Comparison of ENCODE assay signal across 8 cellular contexts in genomic region chr6:125747589-125748533, GRCh38. TPM values are rescaled to one million over a fixed set of nuclear protein-coding genes. Genes with fewer than 3 reads are reported as not detected.
A peak's percentile ranks its signal among the peaks of the same experiment; 100 is the strongest.
DNase-seq lines count a peak whose midpoint lies in the region; ATAC-seq and TF ChIP-seq lines count a peak whose summit lies in the region.

No MANE protein-coding gene starts in this region.

- intact Hi-C loops in esophagus squamous epithelium (cut with DNase I): no loop called here
- intact Hi-C loops in naive thymus-derived CD4-positive, alpha-beta T cell (cut with micrococcal nuclease): loop anchor here (1.0 to 10.0 kb wide), 8 partner anchors 32 to 1769 kb away; partner anchors contain the start of genes MTCL3 (in 2 of the 2), ECHDC1 (in 1 of the 2), HINT3 (in 1 of the 2) and NCOA7 (in 1 of the 2)

- no peaks in the 10 kb centered on the region for H3K9me3 Mint-ChIP-seq in activated CD8-positive, alpha-beta memory T cell treated with anti-CD3 and anti-CD28 coated beads, Interleukin-2, amount 10 ng/mL, durations not matched to agents 7 days and 5 days (ENCODE audit: low read depth)
- H3K9me3 Mint-ChIP-seq in naive thymus-derived CD4-positive, alpha-beta T cell: peaks cover 0 to 2% (median 0%) of the 10 kb centered on the region in 11 donors

- H3K9me3 ChIP-seq in DOHH2 (ENCODE audit: control insufficient read depth, insufficient read depth, low read length) (no peaks in the 10 kb centered on the region), esophagus squamous epithelium (no peaks in the 10 kb centered on the region)
- no peaks in the 10 kb centered on the region for H3K9me3 ChIP-seq in naive thymus-derived CD4-positive, alpha-beta T cell (ENCODE audit: control insufficient read depth in 2 of 3, low read length in 3 of 3)

- peaks cover 4% of the 10 kb centered on the region for H3K36me3 Mint-ChIP-seq in activated CD8-positive, alpha-beta memory T cell treated with anti-CD3 and anti-CD28 coated beads, Interleukin-2, amount 10 ng/mL, durations not matched to agents 7 days and 5 days
- no peaks in the 10 kb centered on the region for H3K36me3 Mint-ChIP-seq in naive thymus-derived CD4-positive, alpha-beta T cell

- H3K4me3 ChIP-seq in DOHH2 (ENCODE audit: low read length) (peak overlapping the region; percentile 88), esophagus squamous epithelium (peak overlapping the region; percentile 64 to 73 (median 68)), urinary bladder (ENCODE audit: low read depth, low read length) (peak overlapping the region; percentile 76)
- peak overlapping the region; percentile 72 for H3K4me3 ChIP-seq in naive thymus-derived CD4-positive, alpha-beta T cell (ENCODE audit: low read length)

- H3K27ac ChIP-seq in DOHH2 (ENCODE audit: low read depth, low read length): peak overlapping the region; percentile 40
- peak overlapping the region; percentile 84 to 91 (median 88) for H3K27ac ChIP-seq in esophagus squamous epithelium
- peak overlapping the region; percentile 47 for H3K27ac ChIP-seq in naive thymus-derived CD4-positive, alpha-beta T cell (ENCODE audit: low read depth, low read length)
- H3K27ac ChIP-seq in urinary bladder (ENCODE audit: low read depth): peak overlapping the region; percentile 14

- no peaks in the 10 kb centered on the region; the same call in 1 of the 2 replicates for H3K36me3 ChIP-seq in DOHH2 (ENCODE audit: control insufficient read depth, low read length)
- H3K36me3 ChIP-seq in esophagus squamous epithelium: no peaks in the 10 kb centered on the region
- no peaks in the 10 kb centered on the region for H3K36me3 ChIP-seq in naive thymus-derived CD4-positive, alpha-beta T cell (ENCODE audit: control insufficient read depth in 2 of 3, insufficient read depth in 3 of 3, low read length in 3 of 3)
- no peaks in the 10 kb centered on the region for H3K36me3 ChIP-seq in urinary bladder (ENCODE audit: insufficient read depth)

- peak overlapping the region; percentile 82 for H3K4me3 Mint-ChIP-seq in activated CD8-positive, alpha-beta memory T cell treated with anti-CD3 and anti-CD28 coated beads, Interleukin-2, amount 10 ng/mL, durations not matched to agents 7 days and 5 days
- H3K4me3 Mint-ChIP-seq in naive thymus-derived CD4-positive, alpha-beta T cell: peak overlapping the region; percentile 86 to 99 (median 91)

- peaks cover 3% of the 10 kb centered on the region; the same call in 1 of the 2 replicates for H3K79me2 ChIP-seq in DOHH2 (ENCODE audit: control insufficient read depth, low read length)

- TF ChIP-seq CTCF in DOHH2 (IDR thresholded peaks at IDR 0.05; ENCODE audit: low read depth, low read length, poor library complexity, severe bottlenecking) (no peak), esophagus squamous epithelium (IDR thresholded peaks at IDR 0.05) (no peak), GM10266 (IDR thresholded peaks at IDR 0.05; ENCODE audit: control insufficient read depth, insufficient read depth, low read depth, missing control alignments) (no peak)

- DNase-seq in NCI-H1105 (lab: John Stamatoyannopoulos, UW): peak; percentile 87
- DNase-seq in activated CD8-positive, alpha-beta memory T cell treated with anti-CD3 and anti-CD28 coated beads, Interleukin-2, amount 10 ng/mL, durations not matched to agents 7 days and 5 days: peak; percentile 48
- DNase-seq in esophagus squamous epithelium (lab: John Stamatoyannopoulos, UW): no peak
- peak; percentile 21 to 42 (median 32) for DNase-seq in naive thymus-derived CD4-positive, alpha-beta T cell
- DNase-seq in GM10266 (ENCODE audit: extremely low spot score): no peak
- DNase-seq in superior temporal gyrus (ENCODE audit: extremely low spot score): no peak

- POLR2A ChIA-PET in naive thymus-derived CD4-positive, alpha-beta T cell (lab: Charles Lee): interaction anchor here (0.9 to 3.0 kb wide), 4 partner anchors 13 to 445 kb away, joined by 3 to 19 read pairs (median 14); partner anchors contain the start of genes HDDC2 and NCOA7

- H4K20me1 ChIP-seq in DOHH2 (ENCODE audit: control insufficient read depth, insufficient read depth, low read depth, low read length): no peaks in the 10 kb centered on the region

- CTCF ChIA-PET in activated CD8-positive, alpha-beta memory T cell treated with anti-CD3 and anti-CD28 coated beads, Interleukin-2, amount 10 ng/mL, durations not matched to agents 7 days and 5 days (lab: Charles Lee): interaction anchor here (0.9 to 1.5 kb wide), 4 partner anchors 208 to 447 kb away, joined by 3 to 4 read pairs (median 3); partner anchors contain the start of gene HDDC2
- CTCF ChIA-PET in naive thymus-derived CD4-positive, alpha-beta T cell (lab: Charles Lee): interaction anchor here (1.3 to 1.5 kb wide), 2 partner anchors 33 to 43 kb away, joined by 4 to 5 read pairs; partner anchors contain the start of gene NCOA7

- TF ChIP-seq POLR2A in esophagus squamous epithelium (IDR thresholded peaks at IDR 0.05): peak in 1 of 4 donors; percentile 9

- peaks cover 15% of the 10 kb centered on the region for H3F3A ChIP-seq in DOHH2 (ENCODE audit: control insufficient read depth, insufficient read depth)

- H3K27ac Mint-ChIP-seq in activated CD8-positive, alpha-beta memory T cell treated with anti-CD3 and anti-CD28 coated beads, Interleukin-2, amount 10 ng/mL, durations not matched to agents 7 days and 5 days: no peak overlapping the region
- H3K27ac Mint-ChIP-seq in naive thymus-derived CD4-positive, alpha-beta T cell: peak overlapping the region in 7 of 9 donors; percentile 58 to 98 (median 91)

- peak; percentile 9 for ATAC-seq in activated CD8-positive, alpha-beta memory T cell treated with anti-CD3 and anti-CD28 coated beads, Interleukin-2, amount 10 ng/mL, durations not matched to agents 7 days and 5 days
- no peak for ATAC-seq in naive thymus-derived CD4-positive, alpha-beta T cell

- WGBS in esophagus squamous epithelium, 2 donors: 0 to 1% methylated on average over 28 to 31 of the region's 85 CpGs
- WGBS in urinary bladder: 2% methylated on average over 85 of the region's 85 CpGs

- H3K27me3 Mint-ChIP-seq in activated CD8-positive, alpha-beta memory T cell treated with anti-CD3 and anti-CD28 coated beads, Interleukin-2, amount 10 ng/mL, durations not matched to agents 7 days and 5 days: peaks cover 79% of the 10 kb centered on the region
- peaks cover 19 to 80% (median 53%) of the 10 kb centered on the region in 5 donors for H3K27me3 Mint-ChIP-seq in naive thymus-derived CD4-positive, alpha-beta T cell

- no peaks in the 10 kb centered on the region for H3K9me2 ChIP-seq in DOHH2 (replicated peaks; ENCODE audit: control insufficient read depth, low read length)

- H3K27me3 ChIP-seq in DOHH2 (ENCODE audit: control insufficient read depth, low read length): peaks cover 62% of the 10 kb centered on the region
- peaks cover 0 to 90% (median 12%) of the 10 kb centered on the region in 4 donors for H3K27me3 ChIP-seq in esophagus squamous epithelium
- peaks cover 14 to 19% of the 10 kb centered on the region in 2 donors for H3K27me3 ChIP-seq in naive thymus-derived CD4-positive, alpha-beta T cell (ENCODE audit: control insufficient read depth in 2 of 2, insufficient read depth in 2 of 2, low read length in 2 of 2)

- H3K4me1 Mint-ChIP-seq in activated CD8-positive, alpha-beta memory T cell treated with anti-CD3 and anti-CD28 coated beads, Interleukin-2, amount 10 ng/mL, durations not matched to agents 7 days and 5 days: peaks cover 40% of the 10 kb centered on the region
- peaks cover 26 to 50% (median 35%) of the 10 kb centered on the region in 7 donors for H3K4me1 Mint-ChIP-seq in naive thymus-derived CD4-positive, alpha-beta T cell

- peak overlapping the region; percentile 93 for H3K4me2 ChIP-seq in DOHH2 (ENCODE audit: low read length)

- H3K4me1 ChIP-seq in DOHH2 (ENCODE audit: control insufficient read depth, low read length) (peaks cover 60% of the 10 kb centered on the region), esophagus squamous epithelium (peaks cover 9 to 49% (median 13%) of the 10 kb centered on the region in 3 donors), urinary bladder (ENCODE audit: insufficient read depth) (no peaks in the 10 kb centered on the region)
- H3K4me1 ChIP-seq in naive thymus-derived CD4-positive, alpha-beta T cell (ENCODE audit: control insufficient read depth in 2 of 2, insufficient read depth in 2 of 2, low read length in 2 of 2): peaks cover 24 to 34% of the 10 kb centered on the region in 2 donors

RNA-seq across cellular contexts. Expression of gene HEY2, which starts 1.6 kb away (rescaled TPM):
- total RNA-seq in activated CD8-positive, alpha-beta memory T cell treated with anti-CD3 and anti-CD28 coated beads, Interleukin-2, amount 10 ng/mL, durations not matched to agents 7 days and 5 days: not detected
- total RNA-seq in esophagus squamous epithelium: 1 to 10 TPM in 2 of 4 donors, under 1 TPM in 1, not detected in 1; 0.61 to 2.8 (median 1.3) TPM
- total RNA-seq in naive thymus-derived CD4-positive, alpha-beta T cell: under 1 TPM in 3 of 5 experiments, not detected in 2; 0.34 to 0.46 (median 0.46) TPM
- under 1 TPM; 0.14 to 0.44 TPM for polyA plus RNA-seq in naive thymus-derived CD4-positive, alpha-beta T cell
- 5.6 TPM for total RNA-seq in urinary bladder
- polyA plus RNA-seq in urinary bladder: 3.0 TPM

RNA-seq across cellular contexts. Expression of gene NCOA7, which starts 42.9 kb away (rescaled TPM):
- 10 to 100 TPM; 45.3 to 46.9 TPM for total RNA-seq in activated CD8-positive, alpha-beta memory T cell treated with anti-CD3 and anti-CD28 coated beads, Interleukin-2, amount 10 ng/mL, durations not matched to agents 7 days and 5 days
- total RNA-seq in esophagus squamous epithelium: 10 to 100 TPM; 30.9 to 85.1 (median 45.8) TPM
- total RNA-seq in naive thymus-derived CD4-positive, alpha-beta T cell: 10 to 100 TPM; 30.6 to 55.6 (median 38.0) TPM
- 10 to 100 TPM; 12.8 to 23.4 TPM for polyA plus RNA-seq in naive thymus-derived CD4-positive, alpha-beta T cell
- total RNA-seq in urinary bladder: 38.0 TPM
- 29.4 TPM for polyA plus RNA-seq in urinary bladder

Comparison
In these comparisons a context has a peak if more than half of its experiments do, and no peak if none do; other contexts are left out.
1. H3K27ac ChIP-seq: peak in every context shown above with its lines; median percentile 88 in esophagus squamous epithelium; 47 in naive thymus-derived CD4-positive, alpha-beta T cell; 40 in DOHH2; 14 in urinary bladder.
2. DNase-seq: peak in NCI-H1105 (single experiment), activated CD8-positive, alpha-beta memory T cell treated with anti-CD3 and anti-CD28 coated beads, Interleukin-2, amount 10 ng/mL, durations not matched to agents 7 days and 5 days (single experiment) and naive thymus-derived CD4-positive, alpha-beta T cell (9 of 9); none in esophagus squamous epithelium (single experiment), GM10266 (single experiment) and superior temporal gyrus (single experiment).
3. Peak in every context shown above with its lines, with median percentiles within 50 percentile points of each other: H3K4me3 ChIP-seq.